Comparison of ENCODE assay signal across 22 cellular contexts in the genomic region with DNA sequence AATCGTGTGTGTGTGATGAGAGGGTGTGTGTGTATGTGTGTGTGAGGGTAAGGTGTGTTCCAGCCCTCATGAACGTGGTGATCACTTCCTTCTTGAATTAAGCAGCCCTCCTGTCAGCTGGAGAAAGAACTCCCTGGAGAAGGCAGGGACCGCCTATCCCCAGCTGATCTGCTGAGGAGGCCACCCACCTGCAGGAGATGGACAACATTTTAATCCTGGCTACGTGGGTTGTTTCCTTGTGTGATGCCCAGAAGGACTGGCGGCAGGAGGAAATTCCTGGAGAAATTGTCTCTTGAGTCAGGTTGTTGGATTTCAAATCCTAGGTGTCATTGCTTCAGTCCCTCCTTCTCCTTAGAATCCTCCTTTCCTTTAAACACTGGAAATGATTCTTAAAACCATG.
"Had no signal": no experiment of that assay in that cellular context is flagged by ENCODE, and none has a peak within 500 bp of the region (broad histone marks: within the 10 kb centered on the region; RNA-seq: fewer than 3 reads in every experiment).

No MANE protein-coding gene starts in this region.

- H3K4me3 ChIP-seq: ovary, psoas muscle, right lobe of liver, sigmoid colon, stomach, thoracic aorta, thyroid gland, tibial nerve, upper lobe of left lung, vagina had no signal

- H3K9ac ChIP-seq: parathyroid adenoma had no signal

- H2AFZ ChIP-seq: parathyroid adenoma had no signal

- H3K27me3 ChIP-seq: ovary, right lobe of liver, sigmoid colon, thyroid gland, tibial nerve, upper lobe of left lung, vagina had no signal

- H3K79me2 ChIP-seq: parathyroid adenoma had no signal

- H3K27ac ChIP-seq: ovary, parathyroid adenoma, psoas muscle, right lobe of liver, sigmoid colon, stomach, thoracic aorta, thyroid gland, tibial nerve, upper lobe of left lung, vagina had no signal

- H3K4me1 ChIP-seq: psoas muscle, right lobe of liver, stomach, thyroid gland, tibial nerve, upper lobe of left lung, vagina had no signal

- DNase-seq: naive thymus-derived CD4-positive, alpha-beta T cell; natural killer cell; ovary; psoas muscle; right cardiac atrium; right lobe of liver; sigmoid colon; small intestine; stimulated activated CD4-positive, alpha-beta T cell treated with anti-CD3 and anti-CD28 coated beads, Interleukin-15, amount 100 ng/mL, for 24 hours; stimulated activated CD4-positive, alpha-beta T cell treated with anti-CD3 and anti-CD28 coated beads, Interleukin-2, amount 100 ng/mL, for 24 hours; stimulated activated CD4-positive, alpha-beta T cell treated with anti-CD3 and anti-CD28 coated beads, Interleukin-2, amount 100 ng/mL, for 48 hours; stimulated activated CD4-positive, alpha-beta T cell treated with anti-CD3 and anti-CD28 coated beads, Interleukin-4, amount 100 ng/mL, for 24 hours; stimulated activated naive B cell treated with anti-CD40 and anti-IgM and Interleukin-4, amounts not matched to agents 10 μg/mL and 1 μg/mL and 100 μg/mL, for 72 hours; stimulated activated naive CD4-positive, alpha-beta T cell treated with Interleukin-2 at 50 U/mL for 16 hours; stomach; thyroid gland; trophoblast cell; upper lobe of left lung had no signal

- H3K9me3 ChIP-seq: ovary, psoas muscle, right lobe of liver, sigmoid colon, thoracic aorta, thyroid gland, upper lobe of left lung, vagina had no signal

- H3K36me3 ChIP-seq: ovary, right lobe of liver, sigmoid colon, stomach, thoracic aorta, thyroid gland, tibial nerve, upper lobe of left lung, vagina had no signal
